1 cellular context compared by ENCODE assay signal in the genomic region with DNA sequence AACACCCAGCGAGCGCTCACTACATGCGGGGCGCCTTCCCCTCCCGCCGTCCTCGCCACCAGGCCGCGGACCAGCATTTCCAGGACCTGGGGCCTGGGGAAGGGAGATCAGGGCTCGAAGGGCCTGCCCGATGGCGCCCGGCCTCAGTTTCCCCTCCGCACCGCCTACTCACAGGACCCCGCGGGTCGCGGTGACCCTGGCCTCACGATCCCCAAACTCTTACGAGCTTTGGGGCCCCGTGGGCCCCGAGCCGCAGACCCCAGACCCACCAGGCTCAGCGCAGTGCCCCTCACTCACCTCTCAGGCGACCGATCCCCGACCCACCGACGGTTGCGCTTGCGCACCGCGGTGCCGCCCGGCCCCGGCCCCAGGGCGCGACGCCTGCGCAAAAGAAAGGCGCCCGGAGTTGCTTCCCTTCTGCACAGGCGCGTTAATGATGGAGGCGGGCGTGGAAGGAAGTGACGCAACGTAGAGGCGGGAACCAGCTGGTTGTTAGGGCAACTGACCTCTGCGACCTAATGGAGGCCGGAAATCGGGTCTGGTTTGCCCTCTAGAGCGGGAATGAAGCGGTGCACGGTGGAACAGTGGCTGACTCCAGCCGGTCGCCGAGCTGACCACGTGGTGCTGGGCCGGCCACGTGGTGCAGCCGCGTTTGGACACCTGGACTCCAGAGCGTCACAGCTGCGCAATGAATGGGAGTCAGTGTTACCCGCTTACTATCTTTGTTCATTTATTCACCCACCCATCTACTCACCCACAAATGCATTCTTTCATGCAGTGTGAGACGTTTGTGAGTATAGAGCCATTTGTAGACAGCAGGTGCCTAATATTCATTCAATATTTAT.
TF ChIP-seq lines count a peak whose summit lies in the region.

A gene with protein sequence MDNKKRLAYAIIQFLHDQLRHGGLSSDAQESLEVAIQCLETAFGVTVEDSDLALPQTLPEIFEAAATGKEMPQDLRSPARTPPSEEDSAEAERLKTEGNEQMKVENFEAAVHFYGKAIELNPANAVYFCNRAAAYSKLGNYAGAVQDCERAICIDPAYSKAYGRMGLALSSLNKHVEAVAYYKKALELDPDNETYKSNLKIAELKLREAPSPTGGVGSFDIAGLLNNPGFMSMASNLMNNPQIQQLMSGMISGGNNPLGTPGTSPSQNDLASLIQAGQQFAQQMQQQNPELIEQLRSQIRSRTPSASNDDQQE (minus strand): TSS at position 338 of the 845 bp plus-strand sequence. CDS start 14,205 bp downstream, outside the sequence.

TF ChIP-seq in K562, 482 proteins besides CTCF, POLR2A, EP300 and RAD21 (continued from another document and continues in another):
- TF ChIP-seq E2F4 (CRISPR knock-in tag; IDR thresholded peaks at IDR 0.05; ENCODE audit: low read depth) (peak; percentile 88), MECOM (CRISPR knock-in tag; IDR thresholded peaks at IDR 0.05) (peak; percentile 74; the same call in 1 of the 2 replicates), ADNP (tag; IDR thresholded peaks at IDR 0.05) (no peak), SIN3A (IDR thresholded peaks at IDR 0.05; ENCODE audit: borderline replicate concordance in 2 of 2, control insufficient read depth in 1 of 2, low read depth in 2 of 2, low read length in 2 of 2) (peak; percentile 88 to 89; a peak in 2 of 4 replicates), ZNF197 (CRISPR knock-in tag; IDR thresholded peaks at IDR 0.05; ENCODE audit: low read depth) (0 out of 2 replicates have a peak, but pooled peaks have one; percentile 47), CREM (IDR thresholded peaks at IDR 0.05; ENCODE audit: low read depth) (peak; percentile 99), HLTF (IDR thresholded peaks at IDR 0.05) (no peak), RBBP5 (IDR thresholded peaks at IDR 0.05; ENCODE audit: borderline replicate concordance, insufficient read depth, low read length, poor library complexity, severe bottlenecking) (peak; percentile 71), TEAD4 (IDR thresholded peaks at IDR 0.05; ENCODE audit: low read length) (peak; percentile 63), TEAD4 (CRISPR knock-in tag; IDR thresholded peaks at IDR 0.05; ENCODE audit: borderline replicate concordance) (peak; percentile 93; the same call in 1 of the 2 replicates), XRCC3 (IDR thresholded peaks at IDR 0.05) (no peak), HCFC1 (IDR thresholded peaks at IDR 0.05; ENCODE audit: low read depth, low read length) (peak; percentile 83), HOXB6 (CRISPR knock-in tag; IDR thresholded peaks at IDR 0.05; ENCODE audit: borderline replicate concordance) (no peak), RNF219 (CRISPR knock-in tag; IDR thresholded peaks at IDR 0.05) (no peak), ZC3H11A (IDR thresholded peaks at IDR 0.05; ENCODE audit: low read depth, low read length) (no peak), NR4A1 (CRISPR knock-in tag; IDR thresholded peaks at IDR 0.05) (peak; percentile 67; the same call in 1 of the 2 replicates), NR4A1 (tag; IDR thresholded peaks at IDR 0.05) (peak; percentile 84), PRPF4 (IDR thresholded peaks at IDR 0.05; ENCODE audit: insufficient read depth, low read depth, low read length, poor library complexity, severe bottlenecking) (no peak), NFATC3 (IDR thresholded peaks at IDR 0.05) (no peak), TAF1 (IDR thresholded peaks at IDR 0.05; ENCODE audit: control insufficient read depth, extremely low read depth, insufficient read depth, low read length, severe bottlenecking) (peak; percentile 76), FOXA3 (CRISPR knock-in tag; conservative IDR thresholded peaks at IDR 0.05 in 1 of 2, IDR thresholded peaks at IDR 0.05 in 1 of 2) (peak in 1 of 2 experiments; percentile 87; a peak in 1 of 4 replicates), SREBF2 (CRISPR knock-in tag; IDR thresholded peaks at IDR 0.05) (0 out of 2 replicates have a peak, but pooled peaks have one; percentile 57), JUNB (CRISPR knock-in tag; conservative IDR thresholded peaks at IDR 0.05) (no peak), ZNF766 (CRISPR knock-in tag; conservative IDR thresholded peaks at IDR 0.05) (peak; percentile 80; the same call in 1 of the 2 replicates), CBX3 (IDR thresholded peaks at IDR 0.05; ENCODE audit: borderline replicate concordance in 1 of 2, low read length in 2 of 2) (peak in 1 of 2 experiments; percentile 99; a peak in 2 of 3 replicates), TCF3 (CRISPR knock-in tag; IDR thresholded peaks at IDR 0.05) (peak; percentile 59; the same call in 1 of the 2 replicates), ZNF584 (CRISPR knock-in tag; IDR thresholded peaks at IDR 0.05; ENCODE audit: low read depth) (peak; percentile 83; the same call in 1 of the 2 replicates), ZNF668 (CRISPR knock-in tag; IDR thresholded peaks at IDR 0.05) (no peak), NFE2L1 (tag; IDR thresholded peaks at IDR 0.05; ENCODE audit: borderline replicate concordance, low read depth) (no peak), MXD1 (CRISPR knock-in tag; IDR thresholded peaks at IDR 0.05; ENCODE audit: borderline replicate concordance, poor library complexity, severe bottlenecking) (peak; percentile 95), FOXK1 (CRISPR knock-in tag; IDR thresholded peaks at IDR 0.05; ENCODE audit: borderline replicate concordance) (peak; percentile 99; the same call in 1 of the 2 replicates), ZNF124 (CRISPR knock-in tag; IDR thresholded peaks at IDR 0.05) (peak; percentile 91; the same call in 1 of the 2 replicates)
- TF ChIP-seq, protein P1, sequence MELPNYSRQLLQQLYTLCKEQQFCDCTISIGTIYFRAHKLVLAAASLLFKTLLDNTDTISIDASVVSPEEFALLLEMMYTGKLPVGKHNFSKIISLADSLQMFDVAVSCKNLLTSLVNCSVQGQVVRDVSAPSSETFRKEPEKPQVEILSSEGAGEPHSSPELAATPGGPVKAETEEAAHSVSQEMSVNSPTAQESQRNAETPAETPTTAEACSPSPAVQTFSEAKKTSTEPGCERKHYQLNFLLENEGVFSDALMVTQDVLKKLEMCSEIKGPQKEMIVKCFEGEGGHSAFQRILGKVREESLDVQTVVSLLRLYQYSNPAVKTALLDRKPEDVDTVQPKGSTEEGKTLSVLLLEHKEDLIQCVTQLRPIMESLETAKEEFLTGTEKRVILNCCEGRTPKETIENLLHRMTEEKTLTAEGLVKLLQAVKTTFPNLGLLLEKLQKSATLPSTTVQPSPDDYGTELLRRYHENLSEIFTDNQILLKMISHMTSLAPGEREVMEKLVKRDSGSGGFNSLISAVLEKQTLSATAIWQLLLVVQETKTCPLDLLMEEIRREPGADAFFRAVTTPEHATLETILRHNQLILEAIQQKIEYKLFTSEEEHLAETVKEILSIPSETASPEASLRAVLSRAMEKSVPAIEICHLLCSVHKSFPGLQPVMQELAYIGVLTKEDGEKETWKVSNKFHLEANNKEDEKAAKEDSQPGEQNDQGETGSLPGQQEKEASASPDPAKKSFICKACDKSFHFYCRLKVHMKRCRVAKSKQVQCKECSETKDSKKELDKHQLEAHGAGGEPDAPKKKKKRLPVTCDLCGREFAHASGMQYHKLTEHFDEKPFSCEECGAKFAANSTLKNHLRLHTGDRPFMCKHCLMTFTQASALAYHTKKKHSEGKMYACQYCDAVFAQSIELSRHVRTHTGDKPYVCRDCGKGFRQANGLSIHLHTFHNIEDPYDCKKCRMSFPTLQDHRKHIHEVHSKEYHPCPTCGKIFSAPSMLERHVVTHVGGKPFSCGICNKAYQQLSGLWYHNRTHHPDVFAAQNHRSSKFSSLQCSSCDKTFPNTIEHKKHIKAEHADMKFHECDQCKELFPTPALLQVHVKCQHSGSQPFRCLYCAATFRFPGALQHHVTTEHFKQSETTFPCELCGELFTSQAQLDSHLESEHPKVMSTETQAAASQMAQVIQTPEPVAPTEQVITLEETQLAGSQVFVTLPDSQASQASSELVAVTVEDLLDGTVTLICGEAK (IDR thresholded peaks at IDR 0.05) = peak; percentile 97
- TF ChIP-seq, protein P1 (CRISPR knock-in tag; IDR thresholded peaks at IDR 0.05) = peak; percentile 78
- TF ChIP-seq, protein P2, sequence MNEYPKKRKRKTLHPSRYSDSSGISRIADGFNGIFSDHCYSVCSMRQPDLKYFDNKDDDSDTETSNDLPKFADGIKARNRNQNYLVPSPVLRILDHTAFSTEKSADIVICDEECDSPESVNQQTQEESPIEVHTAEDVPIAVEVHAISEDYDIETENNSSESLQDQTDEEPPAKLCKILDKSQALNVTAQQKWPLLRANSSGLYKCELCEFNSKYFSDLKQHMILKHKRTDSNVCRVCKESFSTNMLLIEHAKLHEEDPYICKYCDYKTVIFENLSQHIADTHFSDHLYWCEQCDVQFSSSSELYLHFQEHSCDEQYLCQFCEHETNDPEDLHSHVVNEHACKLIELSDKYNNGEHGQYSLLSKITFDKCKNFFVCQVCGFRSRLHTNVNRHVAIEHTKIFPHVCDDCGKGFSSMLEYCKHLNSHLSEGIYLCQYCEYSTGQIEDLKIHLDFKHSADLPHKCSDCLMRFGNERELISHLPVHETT (CRISPR knock-in tag; conservative IDR thresholded peaks at IDR 0.05 in 1 of 2, IDR thresholded peaks at IDR 0.05 in 1 of 2) = peak in 1 of 2 experiments; percentile 94; a peak in 2 of 4 replicates
- TF ChIP-seq, protein P3, sequence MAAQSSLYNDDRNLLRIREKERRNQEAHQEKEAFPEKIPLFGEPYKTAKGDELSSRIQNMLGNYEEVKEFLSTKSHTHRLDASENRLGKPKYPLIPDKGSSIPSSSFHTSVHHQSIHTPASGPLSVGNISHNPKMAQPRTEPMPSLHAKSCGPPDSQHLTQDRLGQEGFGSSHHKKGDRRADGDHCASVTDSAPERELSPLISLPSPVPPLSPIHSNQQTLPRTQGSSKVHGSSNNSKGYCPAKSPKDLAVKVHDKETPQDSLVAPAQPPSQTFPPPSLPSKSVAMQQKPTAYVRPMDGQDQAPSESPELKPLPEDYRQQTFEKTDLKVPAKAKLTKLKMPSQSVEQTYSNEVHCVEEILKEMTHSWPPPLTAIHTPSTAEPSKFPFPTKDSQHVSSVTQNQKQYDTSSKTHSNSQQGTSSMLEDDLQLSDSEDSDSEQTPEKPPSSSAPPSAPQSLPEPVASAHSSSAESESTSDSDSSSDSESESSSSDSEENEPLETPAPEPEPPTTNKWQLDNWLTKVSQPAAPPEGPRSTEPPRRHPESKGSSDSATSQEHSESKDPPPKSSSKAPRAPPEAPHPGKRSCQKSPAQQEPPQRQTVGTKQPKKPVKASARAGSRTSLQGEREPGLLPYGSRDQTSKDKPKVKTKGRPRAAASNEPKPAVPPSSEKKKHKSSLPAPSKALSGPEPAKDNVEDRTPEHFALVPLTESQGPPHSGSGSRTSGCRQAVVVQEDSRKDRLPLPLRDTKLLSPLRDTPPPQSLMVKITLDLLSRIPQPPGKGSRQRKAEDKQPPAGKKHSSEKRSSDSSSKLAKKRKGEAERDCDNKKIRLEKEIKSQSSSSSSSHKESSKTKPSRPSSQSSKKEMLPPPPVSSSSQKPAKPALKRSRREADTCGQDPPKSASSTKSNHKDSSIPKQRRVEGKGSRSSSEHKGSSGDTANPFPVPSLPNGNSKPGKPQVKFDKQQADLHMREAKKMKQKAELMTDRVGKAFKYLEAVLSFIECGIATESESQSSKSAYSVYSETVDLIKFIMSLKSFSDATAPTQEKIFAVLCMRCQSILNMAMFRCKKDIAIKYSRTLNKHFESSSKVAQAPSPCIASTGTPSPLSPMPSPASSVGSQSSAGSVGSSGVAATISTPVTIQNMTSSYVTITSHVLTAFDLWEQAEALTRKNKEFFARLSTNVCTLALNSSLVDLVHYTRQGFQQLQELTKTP (IDR thresholded peaks at IDR 0.05; ENCODE audit: low read depth in 1 of 2, partially characterized antibody in 2 of 2) = peak in 1 of 2 experiments; percentile 58
